Comparison of ENCODE assay signal across 8 cellular contexts in genomic region chr3:123028233-123028828, GRCh38. TPM values are rescaled to one million over a fixed set of nuclear protein-coding genes. Genes with fewer than 3 reads are reported as not detected.
A peak's percentile ranks its signal among the peaks of the same experiment; 100 is the strongest.
DNase-seq lines count a peak whose midpoint lies in the region; ATAC-seq and TF ChIP-seq lines count a peak whose summit lies in the region.

No MANE protein-coding gene starts in this region.

- peaks cover 4 to 13% (median 10%) of the 10 kb centered on the region in 3 donors for H3K4me1 Mint-ChIP-seq in IgD-negative memory B cell

- peaks cover 37% of the 10 kb centered on the region for H3K27me3 Mint-ChIP-seq in IgD-negative memory B cell

- H3K36me3 ChIP-seq in parathyroid adenoma (ENCODE audit: control insufficient read depth, insufficient read depth, low read length), result no peaks in the 10 kb centered on the region

- H3K36me3 Mint-ChIP-seq in IgD-negative memory B cell, result no peaks in the 10 kb centered on the region

- intact Hi-C loops in left cardiac atrium (cut with DNase I), result loop anchor here (2.0 to 10.0 kb wide), 4 partner anchors 36 to 226 kb away; no protein-coding TSS in a partner anchor

- peak overlapping the region; percentile 66 to 93 (median 87) for H3K4me3 Mint-ChIP-seq in IgD-negative memory B cell

- TF ChIP-seq CTCF in parathyroid adenoma (IDR thresholded peaks at IDR 0.05), result peak; percentile 47

- no peaks in the 10 kb centered on the region for H3K9me3 ChIP-seq in parathyroid adenoma (ENCODE audit: control insufficient read depth, low read length)

- no peaks in the 10 kb centered on the region for H3K4me1 ChIP-seq in parathyroid adenoma

- H3K27me3 ChIP-seq in parathyroid adenoma (ENCODE audit: control insufficient read depth, insufficient read depth, low read length), result no peaks in the 10 kb centered on the region

- no peak overlapping the region for H3K27ac ChIP-seq in parathyroid adenoma

- no peak overlapping the region for H3K9ac ChIP-seq in parathyroid adenoma

- peaks cover 0 to 2% (median 2%) of the 10 kb centered on the region in 3 donors for H3K9me3 Mint-ChIP-seq in IgD-negative memory B cell

- H3K79me2 ChIP-seq in parathyroid adenoma, result no peaks in the 10 kb centered on the region

- peak overlapping the region in 1 of 3 donors; percentile 64 for H3K27ac Mint-ChIP-seq in IgD-negative memory B cell

- H3K4me2 ChIP-seq in parathyroid adenoma (ENCODE audit: low read length), result peak overlapping the region; percentile 87

- peak; percentile 51 to 60 for ATAC-seq in left cardiac atrium
- ATAC-seq in HG03439 (IDR thresholded peaks at IDR 0.05; ENCODE audit: unreplicated experiment), result no peak
- no peak for ATAC-seq in GM18502 (IDR thresholded peaks at IDR 0.05; ENCODE audit: poor library complexity, unreplicated experiment)

- H2AFZ ChIP-seq in parathyroid adenoma, result peak overlapping the region; percentile 50

- DNase-seq in DMS53 treated with DMSO at 0.1 percent for 48 hours (lab: John Stamatoyannopoulos, UW; ENCODE audit: unreplicated experiment) (peak; percentile 44), NOMO-1 treated with dmso at 0.1 percent for 144 hours (lab: John Stamatoyannopoulos, UW; ENCODE audit: unreplicated experiment) (peak; percentile 35), amniotic epithelial cell (ENCODE audit: low read depth) (peak; percentile 92), left cardiac atrium (peak; percentile 24)

- H3K4me3 ChIP-seq in parathyroid adenoma (ENCODE audit: low read depth, low read length), result peak overlapping the region; percentile 60

RNA-seq across cellular contexts. Expression of gene SEMA5B, which starts 0.8 kb away (rescaled TPM):
- polyA plus RNA-seq in IgD-negative memory B cell, result not detected
- total RNA-seq in left cardiac atrium, result 1 to 10 TPM; 1.7 to 2.4 TPM

RNA-seq across cellular contexts. Expression of gene PDIA5, which starts 38.5 kb away (rescaled TPM):
- 4.2 TPM for polyA plus RNA-seq in IgD-negative memory B cell
- total RNA-seq in left cardiac atrium, result 10 to 100 TPM in 1 of 2 donors, 1 to 10 TPM in 1; 9.0 to 15.5 TPM

Comparison
In these comparisons a context has a peak if more than half of its experiments do, and no peak if none do; other contexts are left out.
1. DNase-seq: peak in every context shown above with its lines; median percentile 92 in amniotic epithelial cell; 44 in DMS53 treated with DMSO at 0.1 percent for 48 hours; 35 in NOMO-1 treated with dmso at 0.1 percent for 144 hours; 24 in left cardiac atrium.
2. ATAC-seq: peak in left cardiac atrium (2 of 2); none in HG03439 (single experiment) and GM18502 (single experiment).